Comparison of ENCODE assay signal across 12 cellular contexts in the genomic region with DNA sequence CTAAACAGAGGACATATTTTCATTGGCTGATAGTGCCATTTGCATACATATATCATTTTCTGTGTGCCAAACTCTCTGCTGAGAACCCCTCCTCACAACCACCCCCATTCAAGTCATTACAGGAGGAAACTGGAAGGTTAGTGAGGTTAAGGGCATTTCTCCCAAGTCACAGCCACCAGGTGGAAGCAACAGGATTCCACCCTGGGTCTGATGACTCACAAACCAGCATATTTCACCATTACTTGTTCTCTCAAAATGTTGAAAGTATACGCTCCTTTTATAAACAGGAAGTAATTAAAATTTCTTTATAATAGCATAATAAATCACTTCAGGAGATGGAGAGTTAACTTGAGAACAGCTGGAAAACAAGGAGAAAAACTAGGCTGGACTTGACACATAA.
A peak's percentile ranks its signal among the peaks of the same experiment; 100 is the strongest.
DNase-seq lines count a peak whose midpoint lies in the region; ATAC-seq and TF ChIP-seq lines count a peak whose summit lies in the region.
"Had no signal": no experiment of that assay in that cellular context is flagged by ENCODE, and none has a peak within 500 bp of the region (broad histone marks: within the 10 kb centered on the region; RNA-seq: fewer than 3 reads in every experiment).

No MANE protein-coding gene starts in this region.

- H3K27ac ChIP-seq in HEK293 (ENCODE audit: extremely low read depth, low read depth, low read length) (no peak overlapping the region), esophagus (ENCODE audit: low read depth in 2 of 2, low read length in 1 of 2) (peak overlapping the region; percentile 13 to 86)

- H3K4me1 ChIP-seq in HEK293 (ENCODE audit: control insufficient read depth, insufficient read depth, low read length) (no peaks in the 10 kb centered on the region; the same call in 1 of the 2 replicates), esophagus (ENCODE audit: control insufficient read depth in 2 of 2, insufficient read depth in 2 of 2, low read length in 1 of 2) (no peaks in the 10 kb centered on the region)

- POLR2A ChIA-PET in HEK293 (lab: Yijun Ruan, JAX), result no interaction called here

- H3K9me3 ChIP-seq in HEK293 (ENCODE audit: control insufficient read depth, insufficient read depth, low read depth, low read length) (no peaks in the 10 kb centered on the region), esophagus (ENCODE audit: control insufficient read depth in 2 of 2, insufficient read depth in 1 of 2, low read depth in 1 of 2, low read length in 1 of 2) (no peaks in the 10 kb centered on the region)

- DNase-seq in NOMO-1 treated with DMSO at 0.1 percent for 48 hours (lab: John Stamatoyannopoulos, UW; ENCODE audit: unreplicated experiment) (peak; percentile 87), retinal pigment epithelial cell (ENCODE audit: low read depth) (no peak), islet precursor cell (no peak)
- DNase-seq: activated CD4-positive, CD25-positive, alpha-beta regulatory T cell treated with anti-CD3 and anti-CD28 coated beads, Interleukin-2, amount 50 U/mL, for 72 hours; NCI-H2171 treated with DMSO at 0.1 percent for 48 hours; SHP77 treated with DMSO at 0.1 percent for 48 hours; stimulated activated naive CD8-positive, alpha-beta T cell treated with anti-CD3 and anti-CD28 coated beads, Interleukin-15, Interleukin-2, amounts not matched to agents 100 U/mL and 50 U/mL, for 24 hours had no signal

- TF ChIP-seq CTCF in HEK293 (tag by site-specific recombination; IDR thresholded peaks at IDR 0.05) (no peak), retinal pigment epithelial cell (conservative IDR thresholded peaks at IDR 0.05; ENCODE audit: low read depth, low read length) (peak; percentile 36)

- CTCF ChIA-PET in HEK293 (lab: Yijun Ruan, JAX), result no interaction called here

- WGBS in esophagus, 2 donors, result 9 to 18% methylated on average over 1 of the region's 1 CpG

- H3K36me3 ChIP-seq in HEK293 (ENCODE audit: control insufficient read depth in 2 of 2, insufficient read depth in 1 of 2, low read length in 2 of 2) (no peaks in the 10 kb centered on the region), esophagus (ENCODE audit: control insufficient read depth in 2 of 2, insufficient read depth in 2 of 2, low read length in 1 of 2) (no peaks in the 10 kb centered on the region)

- H3K27me3 ChIP-seq in esophagus (ENCODE audit: control insufficient read depth in 1 of 2, insufficient read depth in 2 of 2, low read length in 2 of 2), result no peaks in the 10 kb centered on the region

- ATAC-seq in GM21737 (IDR thresholded peaks at IDR 0.05; ENCODE audit: unreplicated experiment) (no peak), HG03571 (IDR thresholded peaks at IDR 0.05; ENCODE audit: unreplicated experiment) (no peak)
- ATAC-seq: activated T-helper 17 cell treated with anti-CD3 and anti-CD28 coated beads, Interleukin-2, amount 50 U/mL, for 72 hours; stimulated activated naive CD8-positive, alpha-beta T cell treated with anti-CD3 and anti-CD28 coated beads, Interleukin-15, Interleukin-2, amounts not matched to agents 100 U/mL and 50 U/mL, for 24 hours had no signal

- H3K4me3 ChIP-seq in HEK293 (ENCODE audit: low read depth, low read length) (no peak overlapping the region), esophagus (ENCODE audit: low read depth in 1 of 2, low read length in 2 of 2) (no peak overlapping the region), retinal pigment epithelial cell (ENCODE audit: low read length) (no peak overlapping the region)

TF ChIP-seq in HEK293, 187 proteins besides CTCF, POLR2A, EP300 and RAD21:
- TF ChIP-seq ZNF133 (tag by site-specific recombination; IDR thresholded peaks at IDR 0.05), result no peak
- TF ChIP-seq, protein P1, sequence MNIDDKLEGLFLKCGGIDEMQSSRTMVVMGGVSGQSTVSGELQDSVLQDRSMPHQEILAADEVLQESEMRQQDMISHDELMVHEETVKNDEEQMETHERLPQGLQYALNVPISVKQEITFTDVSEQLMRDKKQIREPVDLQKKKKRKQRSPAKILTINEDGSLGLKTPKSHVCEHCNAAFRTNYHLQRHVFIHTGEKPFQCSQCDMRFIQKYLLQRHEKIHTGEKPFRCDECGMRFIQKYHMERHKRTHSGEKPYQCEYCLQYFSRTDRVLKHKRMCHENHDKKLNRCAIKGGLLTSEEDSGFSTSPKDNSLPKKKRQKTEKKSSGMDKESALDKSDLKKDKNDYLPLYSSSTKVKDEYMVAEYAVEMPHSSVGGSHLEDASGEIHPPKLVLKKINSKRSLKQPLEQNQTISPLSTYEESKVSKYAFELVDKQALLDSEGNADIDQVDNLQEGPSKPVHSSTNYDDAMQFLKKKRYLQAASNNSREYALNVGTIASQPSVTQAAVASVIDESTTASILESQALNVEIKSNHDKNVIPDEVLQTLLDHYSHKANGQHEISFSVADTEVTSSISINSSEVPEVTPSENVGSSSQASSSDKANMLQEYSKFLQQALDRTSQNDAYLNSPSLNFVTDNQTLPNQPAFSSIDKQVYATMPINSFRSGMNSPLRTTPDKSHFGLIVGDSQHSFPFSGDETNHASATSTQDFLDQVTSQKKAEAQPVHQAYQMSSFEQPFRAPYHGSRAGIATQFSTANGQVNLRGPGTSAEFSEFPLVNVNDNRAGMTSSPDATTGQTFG (tag by site-specific recombination; IDR thresholded peaks at IDR 0.05; ENCODE audit: borderline replicate concordance), result no peak
- TF ChIP-seq ZNF654 (tag by site-specific recombination; IDR thresholded peaks at IDR 0.05; ENCODE audit: low read depth), result 0 out of 2 replicates have a peak, but pooled peaks have one; percentile 4
- TF ChIP-seq ZNF423 (tag by site-specific recombination; IDR thresholded peaks at IDR 0.05), result no peak
- TF ChIP-seq ZNF169 (tag by site-specific recombination; IDR thresholded peaks at IDR 0.05), result no peak
- no peak for TF ChIP-seq ZNF529 (tag by site-specific recombination; IDR thresholded peaks at IDR 0.05; ENCODE audit: insufficient replicate concordance)
- no peak for TF ChIP-seq ZBTB17 (tag by site-specific recombination; IDR thresholded peaks at IDR 0.05)
- TF ChIP-seq ZNF747 (tag by site-specific recombination; IDR thresholded peaks at IDR 0.05), result no peak
- TF ChIP-seq ZBTB20 (tag by site-specific recombination; IDR thresholded peaks at IDR 0.05), result no peak
- no peak for TF ChIP-seq OVOL3 (tag by site-specific recombination; IDR thresholded peaks at IDR 0.05)
- peak; percentile 93 for TF ChIP-seq SCRT2 (tag by site-specific recombination; IDR thresholded peaks at IDR 0.05)
- TF ChIP-seq, protein P2, sequence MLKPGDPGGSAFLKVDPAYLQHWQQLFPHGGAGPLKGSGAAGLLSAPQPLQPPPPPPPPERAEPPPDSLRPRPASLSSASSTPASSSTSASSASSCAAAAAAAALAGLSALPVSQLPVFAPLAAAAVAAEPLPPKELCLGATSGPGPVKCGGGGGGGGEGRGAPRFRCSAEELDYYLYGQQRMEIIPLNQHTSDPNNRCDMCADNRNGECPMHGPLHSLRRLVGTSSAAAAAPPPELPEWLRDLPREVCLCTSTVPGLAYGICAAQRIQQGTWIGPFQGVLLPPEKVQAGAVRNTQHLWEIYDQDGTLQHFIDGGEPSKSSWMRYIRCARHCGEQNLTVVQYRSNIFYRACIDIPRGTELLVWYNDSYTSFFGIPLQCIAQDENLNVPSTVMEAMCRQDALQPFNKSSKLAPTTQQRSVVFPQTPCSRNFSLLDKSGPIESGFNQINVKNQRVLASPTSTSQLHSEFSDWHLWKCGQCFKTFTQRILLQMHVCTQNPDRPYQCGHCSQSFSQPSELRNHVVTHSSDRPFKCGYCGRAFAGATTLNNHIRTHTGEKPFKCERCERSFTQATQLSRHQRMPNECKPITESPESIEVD (tag by site-specific recombination; IDR thresholded peaks at IDR 0.05), result peak; percentile 39; the same call in 1 of the 2 replicates
- TF ChIP-seq, protein P3, sequence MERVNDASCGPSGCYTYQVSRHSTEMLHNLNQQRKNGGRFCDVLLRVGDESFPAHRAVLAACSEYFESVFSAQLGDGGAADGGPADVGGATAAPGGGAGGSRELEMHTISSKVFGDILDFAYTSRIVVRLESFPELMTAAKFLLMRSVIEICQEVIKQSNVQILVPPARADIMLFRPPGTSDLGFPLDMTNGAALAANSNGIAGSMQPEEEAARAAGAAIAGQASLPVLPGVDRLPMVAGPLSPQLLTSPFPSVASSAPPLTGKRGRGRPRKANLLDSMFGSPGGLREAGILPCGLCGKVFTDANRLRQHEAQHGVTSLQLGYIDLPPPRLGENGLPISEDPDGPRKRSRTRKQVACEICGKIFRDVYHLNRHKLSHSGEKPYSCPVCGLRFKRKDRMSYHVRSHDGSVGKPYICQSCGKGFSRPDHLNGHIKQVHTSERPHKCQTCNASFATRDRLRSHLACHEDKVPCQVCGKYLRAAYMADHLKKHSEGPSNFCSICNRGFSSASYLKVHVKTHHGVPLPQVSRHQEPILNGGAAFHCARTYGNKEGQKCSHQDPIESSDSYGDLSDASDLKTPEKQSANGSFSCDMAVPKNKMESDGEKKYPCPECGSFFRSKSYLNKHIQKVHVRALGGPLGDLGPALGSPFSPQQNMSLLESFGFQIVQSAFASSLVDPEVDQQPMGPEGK (tag by site-specific recombination; IDR thresholded peaks at IDR 0.05), result no peak
